ENCODE assay signal across 9 cellular contexts in genomic region chr10:113059001-113059780, GRCh38.
DNase-seq lines count a peak whose midpoint lies in the region; ATAC-seq and TF ChIP-seq lines count a peak whose summit lies in the region.
"Had no signal": no experiment of that assay in that cellular context is flagged by ENCODE, and none has a peak within 500 bp of the region (broad histone marks: within the 10 kb centered on the region; RNA-seq: fewer than 3 reads in every experiment).

No MANE protein-coding gene starts in this region.

- H3K27ac ChIP-seq in esophagus squamous epithelium (peak overlapping the region; percentile 1 to 88 (median 71)), muscle layer of colon (ENCODE audit: low read depth, low read length) (peak overlapping the region; percentile 67)

- POLR2A ChIA-PET in GM10248 (lab: Yijun Ruan, JAX): no interaction called here

- H3K36me3 ChIP-seq in esophagus squamous epithelium (no peaks in the 10 kb centered on the region), muscle layer of colon (ENCODE audit: insufficient read depth, low read length) (no peaks in the 10 kb centered on the region)

- TF ChIP-seq CTCF in esophagus squamous epithelium (IDR thresholded peaks at IDR 0.05): no peak
- no peak for TF ChIP-seq CTCF in GM10248 (IDR thresholded peaks at IDR 0.05; ENCODE audit: control extremely low read depth, extremely low read depth, low read depth, missing control alignments)

- H3K4me1 ChIP-seq in esophagus squamous epithelium (peaks cover 19 to 81% (median 27%) of the 10 kb centered on the region in 3 donors), muscle layer of colon (ENCODE audit: insufficient read depth, low read length) (peaks cover 70% of the 10 kb centered on the region)

- DNase-seq in Right ventricle myocardium inferior (ENCODE audit: missing footprints): no peak
- no peak for DNase-seq in cardiac septum (ENCODE audit: low spot score)
- DNase-seq in esophagus squamous epithelium (lab: John Stamatoyannopoulos, UW): no peak
- DNase-seq in GM10248 (ENCODE audit: extremely low spot score): no peak
- no peak for DNase-seq in NCI-H2196 (lab: John Stamatoyannopoulos, UW; ENCODE audit: unreplicated experiment)
- DNase-seq: activated CD4-positive, alpha-beta T cell treated with anti-CD3 and anti-CD28 coated beads, Interleukin-2, amount 50 U/mL, for 4 hours had no signal

- 36 to 42% methylated on average over 15 of the region's 15 CpGs for WGBS in esophagus squamous epithelium, 2 donors

- peak overlapping the region; percentile 12 for H3K9ac ChIP-seq in muscle layer of colon (ENCODE audit: low read length)

- CTCF ChIA-PET in GM10248 (lab: Yijun Ruan, JAX): interaction anchor here (1.6 kb wide), 1 partner anchor 9 kb away, joined by 4 read pairs; no protein-coding TSS in a partner anchor

- TF ChIP-seq POLR2A in esophagus squamous epithelium (IDR thresholded peaks at IDR 0.05): no peak

- ATAC-seq in Right ventricle myocardium inferior (peak; percentile 65), HG02798 (IDR thresholded peaks at IDR 0.05; ENCODE audit: poor library complexity, unreplicated experiment) (no peak), GM18873 (IDR thresholded peaks at IDR 0.05; ENCODE audit: low FRiP score, unreplicated experiment) (no peak)

- H3K9me3 ChIP-seq in esophagus squamous epithelium (no peaks in the 10 kb centered on the region), muscle layer of colon (ENCODE audit: low read length) (no peaks in the 10 kb centered on the region)

- H3K27me3 ChIP-seq in esophagus squamous epithelium (no peaks in the 10 kb centered on the region), muscle layer of colon (ENCODE audit: control insufficient read depth in 1 of 2, insufficient read depth in 2 of 2, low read length in 2 of 2) (no peaks in the 10 kb centered on the region)

- H3K4me3 ChIP-seq in esophagus squamous epithelium (peak overlapping the region in 3 of 4 donors; percentile 7 to 45 (median 21)), muscle layer of colon (ENCODE audit: low read depth in 1 of 2, low read length in 2 of 2) (peak overlapping the region in 1 of 2 donors; percentile 32)

- intact Hi-C loops in Right ventricle myocardium inferior (cut with DNase I) (loop anchor here (5.0 kb wide), 1 partner anchor 37 kb away; no protein-coding TSS in a partner anchor), cardiac septum (cut with DNase I) (no loop called here), esophagus squamous epithelium (cut with DNase I) (no loop called here)
